In genomic region chr1:113811888-113812660, GRCh38 we compare ENCODE assay signal across 8 cellular contexts. TPM values are rescaled to one million over a fixed set of nuclear protein-coding genes. Genes with fewer than 3 reads are reported as not detected.
A peak's percentile ranks its signal among the peaks of the same experiment; 100 is the strongest.
DNase-seq lines count a peak whose midpoint lies in the region; ATAC-seq and TF ChIP-seq lines count a peak whose summit lies in the region.

TSS of gene RSBN1 (minus strand) at chr1:113812476. CDS start at chr1:113812412, 64 bp downstream.

- TF ChIP-seq CTCF in liver (IDR thresholded peaks at IDR 0.05; ENCODE audit: low read depth, low read length, missing input control): peak; percentile 10

- under 1% methylated on average over 82 of the region's 82 CpGs for WGBS in liver

- H3K9ac ChIP-seq in liver (ENCODE audit: low read depth in 1 of 2, low read length in 2 of 2): peak within 1 kb of the TSS; percentile 94 to 96

- peak within 1 kb of the TSS; percentile 91 to 97 for H3K27ac ChIP-seq in liver (ENCODE audit: low read depth in 1 of 2, low read length in 2 of 2)

- H3K9me3 ChIP-seq in liver (ENCODE audit: control insufficient read depth in 4 of 4, low read length in 3 of 4): no peaks in the 10 kb centered on the region

- H3K36me3 ChIP-seq in liver (ENCODE audit: control insufficient read depth in 4 of 4, insufficient read depth in 3 of 4, low read depth in 1 of 4, low read length in 3 of 4): no peaks in the 10 kb centered on the region

- no peaks in the 10 kb centered on the region for H3K27me3 ChIP-seq in liver (ENCODE audit: control insufficient read depth in 4 of 4, insufficient read depth in 4 of 4, low read length in 3 of 4)

- ATAC-seq in GM19397 (IDR thresholded peaks at IDR 0.05; ENCODE audit: unreplicated experiment) (peak; percentile 92), HG03571 (IDR thresholded peaks at IDR 0.05; ENCODE audit: unreplicated experiment) (peak; percentile 90)

- DNase-seq in CD1c-positive myeloid dendritic cell (ENCODE audit: extremely low spot score): peak; percentile 100
- DNase-seq in NCI-H82 (lab: John Stamatoyannopoulos, UW): peak; percentile 100
- DNase-seq in activated CD4-positive, alpha-beta T cell treated with anti-CD3 and anti-CD28 coated beads, Interleukin-2, amount 50 U/mL, for 48 hours: peak; percentile 98
- peak; percentile 99 for DNase-seq in dermis blood vessel endothelial cell
- peak; percentile 98 for DNase-seq in stimulated activated CD4-positive, alpha-beta T cell treated with anti-CD3 and anti-CD28 coated beads, Interleukin-4, amount 100 ng/mL, for 24 hours

- peak; percentile 57 to 60 for TF ChIP-seq RAD21 in liver (IDR thresholded peaks at IDR 0.05)

- H3K4me1 ChIP-seq in liver (ENCODE audit: control insufficient read depth in 4 of 4, insufficient read depth in 4 of 4, low read length in 3 of 4): peaks cover 3 to 23% (median 14%) of the 10 kb centered on the region in 4 donors

- peak within 1 kb of the TSS; percentile 81 to 94 (median 90) for H3K4me3 ChIP-seq in liver (ENCODE audit: low read depth in 1 of 3, low read length in 3 of 3)

TF ChIP-seq in liver, 16 proteins besides CTCF, POLR2A, EP300 and RAD21:
- peak; percentile 48 for TF ChIP-seq FOXA2 (IDR thresholded peaks at IDR 0.05)
- TF ChIP-seq HNF4A (conservative IDR thresholded peaks at IDR 0.05): peak; percentile 26 to 42
- peak; percentile 84 for TF ChIP-seq FOXA1 (IDR thresholded peaks at IDR 0.05)
- TF ChIP-seq ATF3 (IDR thresholded peaks at IDR 0.05): no peak
- peak; percentile 98 for TF ChIP-seq YY1 (IDR thresholded peaks at IDR 0.05)
- TF ChIP-seq GABPA (IDR thresholded peaks at IDR 0.05 in 1 of 2, conservative IDR thresholded peaks at IDR 0.05 in 1 of 2): peak; percentile 61 to 91
- TF ChIP-seq NR2F2 (IDR thresholded peaks at IDR 0.05): peak; percentile 28
- TF ChIP-seq ZBTB33 (IDR thresholded peaks at IDR 0.05): peak; percentile 94
- TF ChIP-seq HNF4G (IDR thresholded peaks at IDR 0.05): no peak
- TF ChIP-seq EGR1 (IDR thresholded peaks at IDR 0.05; ENCODE audit: low read depth in 2 of 2): peak; percentile 73 to 98
- peak; percentile 88 for TF ChIP-seq TAF1 (conservative IDR thresholded peaks at IDR 0.05)
- TF ChIP-seq RXRA (IDR thresholded peaks at IDR 0.05): peak; percentile 45 to 57
- peak; percentile 93 for TF ChIP-seq MAX (IDR thresholded peaks at IDR 0.05)
- TF ChIP-seq SP1 (IDR thresholded peaks at IDR 0.05): peak; percentile 88
- peak; percentile 90 for TF ChIP-seq REST (IDR thresholded peaks at IDR 0.05)
- peak; percentile 36 to 77 for TF ChIP-seq JUND (IDR thresholded peaks at IDR 0.05)

RNA-seq across cellular contexts. Expression of gene RSBN1, which starts in this region (rescaled TPM):
- 18.1 and 18.4 TPM in 2 replicates for total RNA-seq in dermis blood vessel endothelial cell
- 10 to 100 TPM in 1 of 2 donors, 1 to 10 TPM in 1; 7.7 to 11.3 TPM for total RNA-seq in liver
- polyA plus RNA-seq in liver: 1 to 10 TPM; 2.3 to 3.5 TPM

Comparison
In these comparisons a context has a peak if more than half of its experiments do, and no peak if none do; other contexts are left out.
1. Peak in every context shown above with its lines: DNase-seq, ATAC-seq, H3K4me3 ChIP-seq and H3K27ac ChIP-seq.